ENCODE assay signal across 11 cellular contexts in genomic region chr13:27203854-27204253, GRCh38. TPM values are rescaled to one million over a fixed set of nuclear protein-coding genes. Genes with fewer than 3 reads are reported as not detected.
A peak's percentile ranks its signal among the peaks of the same experiment; 100 is the strongest.
DNase-seq lines count a peak whose midpoint lies in the region; ATAC-seq and TF ChIP-seq lines count a peak whose summit lies in the region.
"Had no signal": no experiment of that assay in that cellular context is flagged by ENCODE, and none has a peak within 500 bp of the region (broad histone marks: within the 10 kb centered on the region; RNA-seq: fewer than 3 reads in every experiment).

No MANE protein-coding gene starts in this region.

- H3K4me3 ChIP-seq in AG10803 (ENCODE audit: low read length) (no peak overlapping the region), HCT116 (replicated peaks in 1 of 2; ENCODE audit: low read depth in 1 of 2, low read length in 2 of 2) (no peak overlapping the region), adipocyte (ENCODE audit: low read length) (no peak overlapping the region), left ventricle myocardium inferior (no peak overlapping the region)
- H3K4me3 ChIP-seq: neural progenitor cell, thyroid gland had no signal

- H3K9me3 ChIP-seq in HCT116 (ENCODE audit: control insufficient read depth in 1 of 2, insufficient read depth in 1 of 2, low read depth in 1 of 2, low read length in 2 of 2) (no peaks in the 10 kb centered on the region), adipocyte (ENCODE audit: control insufficient read depth, low read length) (no peaks in the 10 kb centered on the region), left ventricle myocardium inferior (replicated peaks) (peaks cover 6% of the 10 kb centered on the region)
- H3K9me3 ChIP-seq: thyroid gland had no signal

- H3K36me3 ChIP-seq in HCT116 (ENCODE audit: control insufficient read depth in 1 of 2, insufficient read depth in 2 of 2, low read length in 2 of 2), result no peaks in the 10 kb centered on the region
- no peaks in the 10 kb centered on the region for H3K36me3 ChIP-seq in adipocyte (ENCODE audit: control insufficient read depth, insufficient read depth, low read length, severe bottlenecking)
- H3K36me3 ChIP-seq in left ventricle myocardium inferior, result no peaks in the 10 kb centered on the region
- H3K36me3 ChIP-seq: neural progenitor cell, thyroid gland had no signal

- ATAC-seq in HCT116 (peak; percentile 58; the same call in 1 of the 2 replicates), GM21526 (IDR thresholded peaks at IDR 0.05; ENCODE audit: low FRiP score, unreplicated experiment) (no peak)

- H4K20me1 ChIP-seq in HCT116 (ENCODE audit: insufficient read depth), result no peaks in the 10 kb centered on the region

- intact Hi-C loops in HCT116 (cut with micrococcal nuclease), result no loop called here
- intact Hi-C loops in left ventricle myocardium inferior (cut with micrococcal nuclease), result no loop called here

- no peaks in the 10 kb centered on the region for H3K79me2 ChIP-seq in HCT116 (ENCODE audit: insufficient read depth, low read length)

- H3K4me2 ChIP-seq in HCT116 (ENCODE audit: low read length), result no peak overlapping the region
- H3K4me2 ChIP-seq: neural progenitor cell had no signal

- H3K9ac ChIP-seq in HCT116 (ENCODE audit: low read length) (no peak overlapping the region), adipocyte (ENCODE audit: low read length) (no peak overlapping the region)
- H3K9ac ChIP-seq: neural progenitor cell had no signal

- H3K27me3 ChIP-seq in HCT116 (ENCODE audit: insufficient read depth, low read length) (no peaks in the 10 kb centered on the region), adipocyte (replicated peaks; ENCODE audit: control insufficient read depth, insufficient read depth, low read length) (no peaks in the 10 kb centered on the region), left ventricle myocardium inferior (ENCODE audit: low read depth) (no peaks in the 10 kb centered on the region)
- H3K27me3 ChIP-seq: neural progenitor cell, thyroid gland had no signal

- TF ChIP-seq CTCF in AG10803 (conservative IDR thresholded peaks at IDR 0.05; ENCODE audit: low read length) (peak; percentile 23; the same call in 1 of the 2 replicates), HCT116 (IDR thresholded peaks at IDR 0.05 in 2 of 3, conservative IDR thresholded peaks at IDR 0.05 in 1 of 3; ENCODE audit: borderline replicate concordance in 1 of 3, insufficient read depth in 1 of 3, low read depth in 2 of 3, low read length in 2 of 3) (peak; percentile 25 to 40 (median 37); a peak in 3 of 6 replicates), left ventricle myocardium inferior (IDR thresholded peaks at IDR 0.05; ENCODE audit: borderline replicate concordance) (peak; percentile 47)

- H3K27ac ChIP-seq in HCT116 (ENCODE audit: low read depth, low read length) (no peak overlapping the region), left ventricle myocardium inferior (replicated peaks) (no peak overlapping the region)
- H3K27ac ChIP-seq: neural progenitor cell, thyroid gland had no signal

- H3K4me1 Mint-ChIP-seq in activated T-cell treated with anti-CD3 and anti-CD28 coated beads, Interleukin-2, amount 50 U/mL, for 24 hours (ENCODE audit: low read depth), result peaks cover 10% of the 10 kb centered on the region
- H3K4me1 Mint-ChIP-seq: neural progenitor cell had no signal

- H3K9me3 Mint-ChIP-seq in activated T-cell treated with anti-CD3 and anti-CD28 coated beads, Interleukin-2, amount 50 U/mL, for 24 hours, result no peaks in the 10 kb centered on the region
- H3K9me3 Mint-ChIP-seq: neural progenitor cell had no signal

- peaks cover 0 to 25% of the 10 kb centered on the region in 2 experiments; a peak in 2 of 4 replicates for H3K4me1 ChIP-seq in HCT116 (ENCODE audit: control insufficient read depth in 1 of 2, insufficient read depth in 2 of 2, low read length in 2 of 2)
- H3K4me1 ChIP-seq in adipocyte (ENCODE audit: control insufficient read depth, insufficient read depth, low read length), result no peaks in the 10 kb centered on the region
- no peaks in the 10 kb centered on the region for H3K4me1 ChIP-seq in left ventricle myocardium inferior
- H3K4me1 ChIP-seq: neural progenitor cell, thyroid gland had no signal

- H3K27ac Mint-ChIP-seq in activated T-cell treated with anti-CD3 and anti-CD28 coated beads, Interleukin-2, amount 50 U/mL, for 24 hours, result no peak overlapping the region
- H3K27ac Mint-ChIP-seq: neural progenitor cell had no signal

- no peaks in the 10 kb centered on the region for H3K27me3 Mint-ChIP-seq in activated T-cell treated with anti-CD3 and anti-CD28 coated beads, Interleukin-2, amount 50 U/mL, for 24 hours

- no peak for TF ChIP-seq POLR2A in HCT116 (IDR thresholded peaks at IDR 0.05; ENCODE audit: borderline replicate concordance, extremely low read depth, insufficient read depth, insufficient read length)

- H3K9me2 ChIP-seq in HCT116 (ENCODE audit: insufficient read depth), result no peaks in the 10 kb centered on the region

- RAD21 ChIA-PET in HCT116 (lab: Charles Lee; ENCODE audit: low non-redundant PET in 1 of 2, low total read pairs in 2 of 2, uncharacterized antibody in 2 of 2, unreplicated experiment in 2 of 2), result no interaction called here

- BruUV-seq in HCT116 (replicated peaks; lab: Mats Ljungman, UMichigan), result no TSS peak

- no peak overlapping the region for H3K4me3 Mint-ChIP-seq in activated T-cell treated with anti-CD3 and anti-CD28 coated beads, Interleukin-2, amount 50 U/mL, for 24 hours
- H3K4me3 Mint-ChIP-seq: neural progenitor cell had no signal

- POLR2A ChIA-PET in HCT116 (lab: Charles Lee), result no interaction called here

- CTCF ChIA-PET in HCT116 (lab: Charles Lee), result interaction anchor here (0.8 kb wide), 1 partner anchor 219 kb away, joined by 4 read pairs; no protein-coding TSS in a partner anchor

- DNase-seq in AG10803 (ENCODE audit: low read depth) (peak; percentile 12), HCT116 (ENCODE audit: low read depth, low spot score) (no peak), adipocyte (ENCODE audit: low read depth) (peak; percentile 9), left ventricle myocardium inferior (no peak), KBM-7 (no peak), NCI-H510A treated with DMSO at 0.1 percent for 48 hours (lab: John Stamatoyannopoulos, UW) (no peak)
- DNase-seq in activated T-cell treated with anti-CD3 and anti-CD28 coated beads, Interleukin-2, amount 50 U/mL, for 24 hours, result no peak
- DNase-seq: Caco-2 had no signal

- in situ Hi-C loops in KBM-7 (cut with MboI; ENCODE audit: low pct_unique_long_range_greater_than_20kb, low sequenced_read_pairs), result no loop called here

- no peaks in the 10 kb centered on the region for H3K36me3 Mint-ChIP-seq in activated T-cell treated with anti-CD3 and anti-CD28 coated beads, Interleukin-2, amount 50 U/mL, for 24 hours (ENCODE audit: low read depth)
- H3K36me3 Mint-ChIP-seq: neural progenitor cell had no signal

- TF ChIP-seq RAD21 in HCT116 (IDR thresholded peaks at IDR 0.05; ENCODE audit: low read depth), result peak; percentile 67

- H2AFZ ChIP-seq in HCT116 (ENCODE audit: low read depth, low read length, poor library complexity, severe bottlenecking), result no peak overlapping the region
- H2AFZ ChIP-seq: neural progenitor cell had no signal

TF ChIP-seq in HCT116, 20 proteins besides CTCF, POLR2A, EP300 and RAD21 (continues in another document):
- TF ChIP-seq ZFX (IDR thresholded peaks at IDR 0.05) (no peak), TCF7L2 (IDR thresholded peaks at IDR 0.05; ENCODE audit: borderline replicate concordance, extremely low read depth, insufficient read depth, insufficient read length) (no peak), EZH2phosphoT487 (IDR thresholded peaks at IDR 0.05; ENCODE audit: borderline replicate concordance) (no peak), POLR2AphosphoS5 (IDR thresholded peaks at IDR 0.05; ENCODE audit: low read depth, low read length) (no peak), EGR1 (IDR thresholded peaks at IDR 0.05; ENCODE audit: low read depth) (no peak), FOSL1 (IDR thresholded peaks at IDR 0.05; ENCODE audit: low read depth) (no peak), YY1 (IDR thresholded peaks at IDR 0.05; ENCODE audit: extremely low read depth, insufficient replicate concordance, low read depth, low read length) (no peak), JUND (IDR thresholded peaks at IDR 0.05) (no peak), EZH2 (IDR thresholded peaks at IDR 0.05) (no peak), MAX (IDR thresholded peaks at IDR 0.05) (no peak), REST (IDR thresholded peaks at IDR 0.05; ENCODE audit: low read depth) (no peak), ATF3 (IDR thresholded peaks at IDR 0.05) (no peak)

RNA-seq across cellular contexts. Expression of gene USP12, which starts 32.2 kb away (rescaled TPM):
- total RNA-seq in HCT116 (2021; ENCODE audit: unreplicated experiment) (28.3 TPM), left ventricle myocardium inferior (16.8 TPM)
- polyA plus RNA-seq in HCT116 (2012), result 7.8 and 11.1 TPM in 2 replicates

RNA-seq across cellular contexts. Expression of gene RPL21, which starts 47.5 kb away (rescaled TPM):
- total RNA-seq in HCT116 (2021; ENCODE audit: unreplicated experiment), result 915 TPM
- 810 and 999 TPM in 2 replicates for polyA plus RNA-seq in HCT116 (2012)
- 674 TPM for total RNA-seq in left ventricle myocardium inferior

Comparison
In these comparisons a context has a peak if more than half of its experiments do, and no peak if none do; other contexts are left out.
1. DNase-seq: peak in AG10803 (single experiment) and adipocyte (single experiment); none in HCT116 (single experiment), left ventricle myocardium inferior (single experiment), KBM-7 (single experiment), NCI-H510A treated with DMSO at 0.1 percent for 48 hours (single experiment) and activated T-cell treated with anti-CD3 and anti-CD28 coated beads, Interleukin-2, amount 50 U/mL, for 24 hours (single experiment).
2. Peak in every context shown above with its lines, with median percentiles within 50 percentile points of each other: CTCF ChIP-seq.